Comparison of ENCODE assay signal across 8 cellular contexts in genomic region chr2:84022810-84023431, GRCh38.
DNase-seq lines count a peak whose midpoint lies in the region; ATAC-seq lines count a peak whose summit lies in the region.

No MANE protein-coding gene starts in this region.

- DNase-seq in COLO829 (ENCODE audit: low spot score): peak; percentile 40
- DNase-seq in NCI-H2029 treated with DMSO at 0.1 percent for 48 hours (lab: John Stamatoyannopoulos, UW): peak; percentile 36
- peak; percentile 1 for DNase-seq in amniotic stem cell (lab: John Stamatoyannopoulos, UW)
- peak; percentile 65 for DNase-seq in kidney tubule cell (ENCODE audit: low spot score)
- DNase-seq in 8988T: no peak
- DNase-seq in DMS79 treated with DMSO at 0.1 percent for 48 hours (lab: John Stamatoyannopoulos, UW): no peak

- ATAC-seq in GM18868 (IDR thresholded peaks at IDR 0.05; ENCODE audit: unreplicated experiment) (peak; percentile 67), GM18511 (IDR thresholded peaks at IDR 0.05; ENCODE audit: unreplicated experiment) (no peak)

Comparison
In these comparisons a context has a peak if more than half of its experiments do, and no peak if none do; other contexts are left out.
1. DNase-seq: peak in COLO829 (single experiment), NCI-H2029 treated with DMSO at 0.1 percent for 48 hours (single experiment), amniotic stem cell (single experiment) and kidney tubule cell (single experiment); none in 8988T (single experiment) and DMS79 treated with DMSO at 0.1 percent for 48 hours (single experiment).